In the genomic region with DNA sequence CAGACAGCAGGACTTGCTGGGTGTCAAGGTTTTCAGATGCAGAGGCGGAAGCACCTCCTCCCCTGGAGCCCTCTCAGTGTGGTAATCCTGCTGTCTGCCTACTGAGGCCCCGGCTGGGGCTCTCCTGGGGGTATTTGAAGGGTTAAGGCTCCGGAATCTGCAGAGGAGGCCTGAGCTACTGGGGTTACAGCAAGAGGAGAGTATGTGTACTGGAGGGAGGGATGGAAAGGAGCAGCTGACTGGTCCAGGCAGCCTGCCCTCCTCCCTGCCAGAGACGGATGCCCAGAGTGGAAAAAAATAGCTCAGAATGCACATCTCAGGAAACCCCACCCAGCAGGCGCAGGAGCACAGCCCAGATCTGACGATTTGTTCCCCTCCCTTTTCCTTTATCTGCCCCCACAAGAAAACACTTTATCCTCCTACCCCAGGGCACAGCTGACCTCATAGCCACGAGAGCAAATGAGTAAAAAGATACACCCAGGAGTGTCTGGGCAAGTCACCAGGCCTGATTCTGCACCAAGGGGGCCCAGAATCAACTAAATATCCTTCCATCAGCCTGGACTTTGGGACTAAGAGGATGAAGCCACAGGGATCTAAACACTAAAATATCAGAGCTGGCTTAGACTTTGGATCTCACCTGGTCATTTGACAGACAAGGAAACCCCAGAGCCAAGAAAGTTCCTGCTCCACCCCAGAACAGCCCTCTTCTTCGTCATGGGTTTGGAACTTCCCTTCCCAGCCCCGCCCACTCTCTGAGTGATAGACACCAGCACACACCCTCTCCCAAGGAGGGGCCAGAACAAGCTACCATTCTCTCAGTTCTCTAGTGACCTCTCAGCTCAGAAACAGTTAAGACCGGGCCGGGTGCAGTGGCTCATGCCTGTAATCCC, we compare ENCODE assay signal across 8 cellular contexts. TPM values are rescaled to one million over a fixed set of nuclear protein-coding genes. Genes with fewer than 3 reads are reported as not detected.
DNase-seq lines count a peak whose midpoint lies in the region; ATAC-seq and TF ChIP-seq lines count a peak whose summit lies in the region.

No MANE protein-coding gene starts in this region.

- H3K27me3 ChIP-seq in liver (ENCODE audit: control insufficient read depth in 4 of 4, insufficient read depth in 4 of 4, low read length in 3 of 4): no peaks in the 10 kb centered on the region

- no peaks in the 10 kb centered on the region for H3K9me3 ChIP-seq in liver (ENCODE audit: control insufficient read depth in 4 of 4, low read length in 3 of 4)

- TF ChIP-seq RAD21 in liver (IDR thresholded peaks at IDR 0.05): no peak

- peak overlapping the region in 1 of 2 donors; percentile 79 for H3K9ac ChIP-seq in liver (ENCODE audit: low read depth in 1 of 2, low read length in 2 of 2)

- TF ChIP-seq CTCF in GM12864 (IDR thresholded peaks at IDR 0.05; ENCODE audit: low read depth, low read length, missing control alignments): no peak
- no peak for TF ChIP-seq CTCF in coronary artery (IDR thresholded peaks at IDR 0.05)
- TF ChIP-seq CTCF in liver (IDR thresholded peaks at IDR 0.05; ENCODE audit: low read depth, low read length, missing input control): no peak

- peak overlapping the region; percentile 97 to 98 for H3K27ac ChIP-seq in coronary artery
- peak overlapping the region; percentile 80 to 84 for H3K27ac ChIP-seq in liver (ENCODE audit: low read depth in 1 of 2, low read length in 2 of 2)

- WGBS in liver: 32% methylated on average over 11 of the region's 11 CpGs

- ATAC-seq in HG02571 (IDR thresholded peaks at IDR 0.05; ENCODE audit: unreplicated experiment): peak; percentile 49

- H3K4me3 ChIP-seq in GM12864 (ENCODE audit: low read depth, low read length) (peak overlapping the region; percentile 42), coronary artery (peak overlapping the region; percentile 73), liver (ENCODE audit: low read depth in 1 of 3, low read length in 3 of 3) (no peak overlapping the region)

- DNase-seq in GM12864 (ENCODE audit: low read depth): peak; percentile 79
- peak; percentile 65 for DNase-seq in NAMALWA (ENCODE audit: low spot score)
- peak; percentile 84 for DNase-seq in activated CD4-positive, alpha-beta T cell treated with anti-CD3 and anti-CD28 coated beads for 48 hours
- peak; percentile 96 for DNase-seq in coronary artery (ENCODE audit: low spot score)
- peak; percentile 67 for DNase-seq in stimulated activated CD4-positive, alpha-beta T cell treated with anti-CD3 and anti-CD28 coated beads, Interleukin-4, amount 100 ng/mL, for 1 hour
- no peak for DNase-seq in NCI-H526 treated with DMSO at 0.1 percent for 48 hours (lab: John Stamatoyannopoulos, UW)

- no peaks in the 10 kb centered on the region for H3K36me3 ChIP-seq in liver (ENCODE audit: control insufficient read depth in 4 of 4, insufficient read depth in 3 of 4, low read depth in 1 of 4, low read length in 3 of 4)

- peaks cover 40 to 91% (median 77%) of the 10 kb centered on the region in 4 donors for H3K4me1 ChIP-seq in liver (ENCODE audit: control insufficient read depth in 4 of 4, insufficient read depth in 4 of 4, low read length in 3 of 4)

TF ChIP-seq in liver, 16 proteins besides CTCF, POLR2A, EP300 and RAD21:
- TF ChIP-seq HNF4G (IDR thresholded peaks at IDR 0.05): peak; percentile 46
- peak; percentile 39 to 74 for TF ChIP-seq HNF4A (conservative IDR thresholded peaks at IDR 0.05)
- peak; percentile 13 for TF ChIP-seq YY1 (IDR thresholded peaks at IDR 0.05)
- TF ChIP-seq JUND (IDR thresholded peaks at IDR 0.05): peak; percentile 15 to 68
- TF ChIP-seq SP1 (IDR thresholded peaks at IDR 0.05): peak; percentile 60
- TF ChIP-seq GABPA (IDR thresholded peaks at IDR 0.05 in 1 of 2, conservative IDR thresholded peaks at IDR 0.05 in 1 of 2): no peak
- TF ChIP-seq NR2F2 (IDR thresholded peaks at IDR 0.05): peak; percentile 32
- no peak for TF ChIP-seq FOXA1 (IDR thresholded peaks at IDR 0.05)
- TF ChIP-seq, protein P1, sequence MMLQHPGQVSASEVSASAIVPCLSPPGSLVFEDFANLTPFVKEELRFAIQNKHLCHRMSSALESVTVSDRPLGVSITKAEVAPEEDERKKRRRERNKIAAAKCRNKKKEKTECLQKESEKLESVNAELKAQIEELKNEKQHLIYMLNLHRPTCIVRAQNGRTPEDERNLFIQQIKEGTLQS (IDR thresholded peaks at IDR 0.05): no peak

RNA-seq across cellular contexts. Expression of a gene that starts 5.5 kb away (rescaled TPM):
- 100 to 1,000 TPM; 122 to 133 TPM for total RNA-seq in liver
- polyA plus RNA-seq in liver: 100 to 1,000 TPM in 1 of 2 donors, 10 to 100 TPM in 1; 61.8 to 106 TPM

RNA-seq across cellular contexts. Expression of a gene that starts 16.5 kb away (rescaled TPM):
- total RNA-seq in liver: 10 to 100 TPM; 28.5 to 68.6 TPM
- 100 to 1,000 TPM; 121 to 161 TPM for polyA plus RNA-seq in liver

RNA-seq across cellular contexts. Expression of a gene that starts 16.9 kb away (rescaled TPM):
- 100 to 1,000 TPM in 1 of 2 donors, 10 to 100 TPM in 1; 79.9 to 116 TPM for total RNA-seq in liver
- polyA plus RNA-seq in liver: 10 to 100 TPM; 63.6 to 69.2 TPM

RNA-seq across cellular contexts. Expression of a gene that starts 26.0 kb away (rescaled TPM):
- 1 to 10 TPM in 1 of 2 donors, under 1 TPM in 1; 0.42 to 1.4 TPM for total RNA-seq in liver
- 1 to 10 TPM; 2.1 to 2.7 TPM for polyA plus RNA-seq in liver

Comparison
In these comparisons a context has a peak if more than half of its experiments do, and no peak if none do; other contexts are left out.
1. H3K4me3 ChIP-seq: peak in GM12864 (single experiment) and coronary artery (single experiment); none in liver (0 of 3).